Comparison of ENCODE assay signal across 8 cellular contexts in the genomic region with DNA sequence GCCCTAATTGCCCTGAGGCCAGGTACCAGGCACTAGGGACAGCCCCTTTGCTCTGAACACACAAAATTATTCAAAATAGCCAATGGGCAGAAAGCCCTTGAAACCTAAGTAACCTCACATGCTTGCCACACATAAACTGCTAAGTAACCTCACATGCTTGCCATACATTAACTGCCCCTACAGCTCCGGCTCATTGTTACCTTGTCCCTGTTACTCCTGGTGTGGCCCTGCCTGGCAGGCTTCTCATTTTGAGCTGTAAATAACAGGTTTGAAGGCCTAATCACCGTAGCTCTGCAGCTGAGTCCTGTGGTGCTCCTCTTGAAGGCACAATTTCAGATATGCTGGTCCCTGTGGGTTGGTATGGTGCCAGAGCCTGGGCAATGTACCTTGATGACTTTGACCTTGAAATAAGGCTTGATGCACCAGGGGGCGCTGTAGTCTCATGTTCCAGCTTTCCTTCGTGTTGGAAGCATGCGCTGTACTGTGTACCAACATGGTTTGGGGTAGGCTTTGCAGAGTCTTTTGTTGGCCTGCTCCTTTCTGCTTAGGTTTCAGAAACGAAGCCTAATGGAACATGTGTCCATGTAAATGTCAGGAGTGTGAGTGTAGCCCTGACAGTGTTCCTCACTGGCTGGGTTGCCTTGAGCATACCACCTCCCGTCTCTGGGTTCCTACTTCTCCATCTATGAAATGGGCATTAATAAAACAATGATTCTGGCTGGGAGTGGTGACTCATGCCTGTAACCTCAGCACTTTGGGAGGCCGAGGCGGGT. TPM values are rescaled to one million over a fixed set of nuclear protein-coding genes. Genes with fewer than 3 reads are reported as not detected.
DNase-seq lines count a peak whose midpoint lies in the region; ATAC-seq and TF ChIP-seq lines count a peak whose summit lies in the region.

No MANE protein-coding gene starts in this region.

- no peak overlapping the region for H3K4me3 ChIP-seq in right lobe of liver

- TF ChIP-seq CTCF in right lobe of liver (IDR thresholded peaks at IDR 0.05), result peak; percentile 80 to 83 (median 80)

- H3K36me3 ChIP-seq in right lobe of liver, result no peaks in the 10 kb centered on the region

- TF ChIP-seq POLR2A in right lobe of liver (IDR thresholded peaks at IDR 0.05), result no peak

- H3K27me3 ChIP-seq in right lobe of liver, result no peaks in the 10 kb centered on the region

- H3K27ac ChIP-seq in caudate nucleus (ENCODE audit: low read depth, low read length) (no peak overlapping the region), right lobe of liver (no peak overlapping the region)

- no peaks in the 10 kb centered on the region for H3K4me1 ChIP-seq in right lobe of liver

- intact Hi-C loops in right lobe of liver (cut with DNase I), result no loop called here

- DNase-seq in AG08396 (ENCODE audit: low spot score), result peak; percentile 56
- peak; percentile 27 for DNase-seq in NCI-H345 treated with DMSO at 0.1 percent for 48 hours (lab: John Stamatoyannopoulos, UW; ENCODE audit: unreplicated experiment)
- peak; percentile 78 to 97 (median 85) for DNase-seq in activated CD4-positive, CD25-positive, alpha-beta regulatory T cell (lab: John Stamatoyannopoulos, UW)
- DNase-seq in caudate nucleus (lab: John Stamatoyannopoulos, UW), result peak in 43 of 61 donors; percentile 1 to 67 (median 14)
- peak; percentile 81 to 90 (median 85) for DNase-seq in right lobe of liver
- DNase-seq in stimulated activated CD4-positive, alpha-beta T cell treated with anti-CD3 and anti-CD28 coated beads, TNF-alpha, amount 100 ng/mL, for 48 hours (ENCODE audit: low read depth in 3 of 3), result peak; percentile 87 to 97 (median 92)

- ATAC-seq in GM18520 (IDR thresholded peaks at IDR 0.05; ENCODE audit: unreplicated experiment) (peak; percentile 84), HG03097 (IDR thresholded peaks at IDR 0.05; ENCODE audit: low FRiP score, unreplicated experiment) (peak; percentile 75), right lobe of liver (peak; percentile 95 to 99 (median 97))

- 0% methylated on average over 5 of the region's 9 CpGs for WGBS in right lobe of liver (ENCODE audit: insufficient coverage, low coverage, low lambda C conversion rate, missing lambda C conversion rate)

- no peaks in the 10 kb centered on the region for H3K9me3 ChIP-seq in right lobe of liver

RNA-seq across cellular contexts. Expression of gene CCR4, which starts 3.8 kb away (rescaled TPM):
- total RNA-seq in right lobe of liver, result under 1 TPM; 0.06 to 0.23 (median 0.11) TPM

Comparison
In these comparisons a context has a peak if more than half of its experiments do, and no peak if none do; other contexts are left out.
1. DNase-seq: peak in every context shown above with its lines; median percentile 92 in stimulated activated CD4-positive, alpha-beta T cell treated with anti-CD3 and anti-CD28 coated beads, TNF-alpha, amount 100 ng/mL, for 48 hours; 85 in activated CD4-positive, CD25-positive, alpha-beta regulatory T cell; 85 in right lobe of liver; 56 in AG08396; 27 in NCI-H345 treated with DMSO at 0.1 percent for 48 hours; 14 in caudate nucleus.